30 cellular contexts compared by ENCODE assay signal in genomic region chr21:44611551-44611950, GRCh38. TPM values are rescaled to one million over a fixed set of nuclear protein-coding genes. Genes with fewer than 3 reads are reported as not detected.
"Had no signal": no experiment of that assay in that cellular context is flagged by ENCODE, and none has a peak within 500 bp of the region (broad histone marks: within the 10 kb centered on the region; RNA-seq: fewer than 3 reads in every experiment).

No MANE protein-coding gene starts in this region.

- H3K4me3 ChIP-seq: coronary artery, esophagus squamous epithelium, gastrocnemius medialis, heart right ventricle, left lung, lower lobe of right lung, mucosa of descending colon had no signal

- FAIRE-seq: colon, endothelial cell of umbilical vein, islet of Langerhans, keratinocyte had no signal

- ATAC-seq: gastrocnemius medialis, left cardiac atrium, left lung, left ventricle myocardium superior, lower lobe of right lung, mucosa of descending colon had no signal

- H3K36me3 Mint-ChIP-seq: mesothelial cell of epicardium had no signal

- DNase-seq: effector CD8-positive, alpha-beta T cell; esophagus squamous epithelium; foreskin fibroblast; foreskin melanocyte; gastrocnemius medialis; glutamatergic neuron; head of caudate nucleus; heart right ventricle; hippocampal formation; left cardiac atrium; left ventricle myocardium superior; lower lobe of right lung; mesendoderm; mucosa of descending colon; naive B cell had no signal

- H3K9me3 ChIP-seq: gastrocnemius medialis had no signal

- H3K36me3 ChIP-seq: esophagus squamous epithelium, gastrocnemius medialis, heart right ventricle, left lung, lower lobe of right lung had no signal

- H3K4me1 ChIP-seq: esophagus squamous epithelium, gastrocnemius medialis, heart right ventricle, left lung, lower lobe of right lung had no signal

- H3K27ac ChIP-seq: coronary artery, esophagus squamous epithelium, gastrocnemius medialis, heart right ventricle, left lung, lower lobe of right lung had no signal

- H3K4me1 Mint-ChIP-seq: mesothelial cell of epicardium had no signal

- H3K27ac Mint-ChIP-seq: dendritic cell treated with granulocyte-macrophage colony-stimulating factor and Interleukin-4, amounts not matched to agents 40 ng/mL and 50 ng/mL, for 4 days; mesothelial cell of epicardium; naive B cell had no signal

- H3K4me3 Mint-ChIP-seq: dendritic cell treated with granulocyte-macrophage colony-stimulating factor and Interleukin-4, amounts not matched to agents 40 ng/mL and 50 ng/mL, for 4 days; mesothelial cell of epicardium had no signal

RNA-seq across cellular contexts. Expression of gene KRTAP10-8, which starts 0.3 kb away (rescaled TPM):
- total RNA-seq: dermis microvascular lymphatic vessel endothelial cell, endothelial cell of umbilical vein, epithelial cell of proximal tubule, esophagus squamous epithelium, gastrocnemius medialis, glomerular endothelial cell, heart right ventricle, kidney epithelial cell, left cardiac atrium, left lung, left ventricle myocardium superior, lower lobe of right lung, lung microvascular endothelial cell, mesothelial cell of epicardium, mucosa of descending colon, myocyte had no signal
- polyA plus RNA-seq: endothelial cell of umbilical vein, esophagus, heart right ventricle, keratinocyte had no signal

RNA-seq across cellular contexts. Expression of gene KRTAP10-7, which starts 11.2 kb away (rescaled TPM):
- total RNA-seq: dermis microvascular lymphatic vessel endothelial cell, endothelial cell of umbilical vein, epithelial cell of proximal tubule, esophagus squamous epithelium, gastrocnemius medialis, glomerular endothelial cell, heart right ventricle, kidney epithelial cell, left cardiac atrium, left lung, left ventricle myocardium superior, lower lobe of right lung, lung microvascular endothelial cell, mesothelial cell of epicardium, mucosa of descending colon, myocyte had no signal
- polyA plus RNA-seq: endothelial cell of umbilical vein, esophagus, heart right ventricle, keratinocyte had no signal

RNA-seq across cellular contexts. Expression of gene KRTAP10-9, which starts 15.3 kb away (rescaled TPM):
- total RNA-seq: dermis microvascular lymphatic vessel endothelial cell, endothelial cell of umbilical vein, epithelial cell of proximal tubule, esophagus squamous epithelium, gastrocnemius medialis, glomerular endothelial cell, heart right ventricle, kidney epithelial cell, left cardiac atrium, left lung, left ventricle myocardium superior, lower lobe of right lung, lung microvascular endothelial cell, mesothelial cell of epicardium, mucosa of descending colon, myocyte had no signal
- polyA plus RNA-seq: endothelial cell of umbilical vein, esophagus, heart right ventricle, keratinocyte had no signal

RNA-seq across cellular contexts. Expression of gene KRTAP10-6, which starts 19.2 kb away (rescaled TPM):
- total RNA-seq: dermis microvascular lymphatic vessel endothelial cell, endothelial cell of umbilical vein, epithelial cell of proximal tubule, esophagus squamous epithelium, gastrocnemius medialis, glomerular endothelial cell, heart right ventricle, kidney epithelial cell, left cardiac atrium, left lung, left ventricle myocardium superior, lower lobe of right lung, lung microvascular endothelial cell, mesothelial cell of epicardium, mucosa of descending colon, myocyte had no signal
- polyA plus RNA-seq: endothelial cell of umbilical vein, esophagus, heart right ventricle, keratinocyte had no signal

RNA-seq across cellular contexts. Expression of gene KRTAP10-10, which starts 25.6 kb away (rescaled TPM):
- total RNA-seq: dermis microvascular lymphatic vessel endothelial cell, endothelial cell of umbilical vein, epithelial cell of proximal tubule, esophagus squamous epithelium, gastrocnemius medialis, glomerular endothelial cell, heart right ventricle, kidney epithelial cell, left cardiac atrium, left lung, left ventricle myocardium superior, lower lobe of right lung, lung microvascular endothelial cell, mesothelial cell of epicardium, mucosa of descending colon, myocyte had no signal
- polyA plus RNA-seq: endothelial cell of umbilical vein, esophagus, heart right ventricle, keratinocyte had no signal
